Comparison of ENCODE assay signal across 14 cellular contexts in genomic region chr1:223824712-223825111, GRCh38.
"Had no signal": no experiment of that assay in that cellular context is flagged by ENCODE, and none has a peak within 500 bp of the region (broad histone marks: within the 10 kb centered on the region; RNA-seq: fewer than 3 reads in every experiment).

No MANE protein-coding gene starts in this region.

- H3K4me3 Mint-ChIP-seq: activated naive CD4-positive, alpha-beta T cell treated with anti-CD3 and anti-CD28 coated beads for 36 hours had no signal

- ATAC-seq: activated CD4-positive, CD25-positive, alpha-beta regulatory T cell treated with anti-CD3 and anti-CD28 coated beads, Interleukin-2, amount 50 U/mL, for 24 hours had no signal

- H3K27me3 ChIP-seq: ovary, stomach, vagina had no signal

- H3K36me3 ChIP-seq: ovary, vagina had no signal

- H3K27ac ChIP-seq: coronary artery, ovary, vagina had no signal

- H3K4me3 ChIP-seq: coronary artery, ovary, stomach, vagina had no signal

- H3K27ac Mint-ChIP-seq: activated naive CD4-positive, alpha-beta T cell treated with anti-CD3 and anti-CD28 coated beads for 36 hours had no signal

- DNase-seq: activated CD4-positive, alpha-beta T cell treated with anti-CD3 and anti-CD28 coated beads, Interleukin-2, amount 50 U/mL, for 48 hours; activated naive CD4-positive, alpha-beta T cell treated with anti-CD3 and anti-CD28 coated beads for 36 hours; caudate nucleus; effector CD8-positive, alpha-beta T cell; foreskin melanocyte; head of caudate nucleus; ovary; stimulated activated CD4-positive, alpha-beta T cell treated with anti-CD3 and anti-CD28 coated beads, Interleukin-15, amount 100 ng/mL, for 24 hours; stimulated activated CD4-positive, alpha-beta T cell treated with anti-CD3 and anti-CD28 coated beads, Interleukin-4, amount 100 ng/mL, for 24 hours; stomach; T-helper 2 cell had no signal

- H3K9me3 ChIP-seq: ovary, stomach, vagina had no signal

- H3K9me3 Mint-ChIP-seq: activated naive CD4-positive, alpha-beta T cell treated with anti-CD3 and anti-CD28 coated beads for 36 hours had no signal
